2 cellular contexts compared by ENCODE assay signal in the genomic region with DNA sequence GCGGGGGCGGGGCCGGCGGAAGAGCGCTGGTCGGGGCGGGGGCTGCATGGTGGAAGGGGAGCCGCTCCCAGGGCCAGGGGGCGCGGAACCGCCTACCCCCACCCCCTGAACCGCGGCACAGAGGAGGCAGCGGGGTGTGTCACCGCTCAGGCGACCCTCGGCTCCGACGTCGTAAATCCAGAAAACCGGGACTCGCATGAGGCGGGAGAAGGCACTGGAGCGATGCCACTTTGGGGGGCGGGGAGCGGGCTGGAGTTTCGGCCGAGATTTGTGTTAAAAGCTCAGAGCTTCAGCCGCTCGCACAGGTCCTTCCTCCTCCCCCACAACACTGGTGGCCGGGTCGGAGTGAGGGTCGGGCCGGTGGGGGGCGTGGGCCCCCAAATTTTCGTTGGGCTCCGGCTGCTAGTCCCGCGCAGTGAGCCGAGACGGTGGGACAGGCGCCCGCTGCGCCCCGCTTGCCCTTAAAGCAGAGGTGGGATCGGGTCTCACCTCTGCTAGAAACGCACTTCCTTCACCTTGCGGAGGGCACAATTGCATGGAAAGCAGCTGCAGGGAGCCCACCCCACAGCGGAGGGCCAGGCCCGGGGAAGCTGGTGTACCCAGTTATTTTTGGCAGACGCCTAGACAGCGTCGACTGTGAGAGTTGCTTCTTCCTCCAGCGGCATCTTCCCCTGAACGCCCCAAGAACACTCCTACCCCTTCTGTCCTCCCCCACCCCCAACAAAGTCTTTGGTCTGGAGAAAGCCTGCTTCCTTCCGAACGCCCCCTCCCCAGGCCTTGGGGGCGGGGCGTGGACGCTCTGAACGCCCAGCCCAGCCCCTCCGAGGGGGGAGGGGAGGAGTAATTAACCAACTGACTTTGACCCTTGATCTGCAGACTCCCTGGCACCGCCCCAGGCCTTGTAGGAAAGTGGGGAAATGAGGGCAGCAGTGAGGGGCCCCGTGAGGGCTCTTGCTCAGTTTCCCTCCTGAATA.
TF ChIP-seq lines count a peak whose summit lies in the region.

No MANE protein-coding gene starts in this region.

TF ChIP-seq in A549, 52 proteins besides CTCF, POLR2A, EP300 and RAD21:
- TF ChIP-seq, protein P1, sequence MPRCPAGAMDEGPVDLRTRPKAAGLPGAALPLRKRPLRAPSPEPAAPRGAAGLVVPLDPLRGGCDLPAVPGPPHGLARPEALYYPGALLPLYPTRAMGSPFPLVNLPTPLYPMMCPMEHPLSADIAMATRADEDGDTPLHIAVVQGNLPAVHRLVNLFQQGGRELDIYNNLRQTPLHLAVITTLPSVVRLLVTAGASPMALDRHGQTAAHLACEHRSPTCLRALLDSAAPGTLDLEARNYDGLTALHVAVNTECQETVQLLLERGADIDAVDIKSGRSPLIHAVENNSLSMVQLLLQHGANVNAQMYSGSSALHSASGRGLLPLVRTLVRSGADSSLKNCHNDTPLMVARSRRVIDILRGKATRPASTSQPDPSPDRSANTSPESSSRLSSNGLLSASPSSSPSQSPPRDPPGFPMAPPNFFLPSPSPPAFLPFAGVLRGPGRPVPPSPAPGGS (IDR thresholded peaks at IDR 0.05), result no peak
- TF ChIP-seq, protein P2, sequence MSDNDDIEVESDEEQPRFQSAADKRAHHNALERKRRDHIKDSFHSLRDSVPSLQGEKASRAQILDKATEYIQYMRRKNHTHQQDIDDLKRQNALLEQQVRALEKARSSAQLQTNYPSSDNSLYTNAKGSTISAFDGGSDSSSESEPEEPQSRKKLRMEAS (IDR thresholded peaks at IDR 0.05), result 0 out of 2 replicates have a peak, but pooled peaks have one; percentile 2
- TF ChIP-seq ZNF302 (CRISPR knock-in tag; IDR thresholded peaks at IDR 0.05) (no peak), EHF (CRISPR knock-in tag; IDR thresholded peaks at IDR 0.05) (no peak), RFX5 (IDR thresholded peaks at IDR 0.05) (no peak), PHF8 (IDR thresholded peaks at IDR 0.05; ENCODE audit: borderline replicate concordance, low read depth) (no peak), SREBF2 (IDR thresholded peaks at IDR 0.05) (no peak), JUNB (IDR thresholded peaks at IDR 0.05) (no peak)
TF ChIP-seq in A549: peak in this region for 1.

TF ChIP-seq in GM23338, 12 proteins besides CTCF, POLR2A, EP300 and RAD21:
- TF ChIP-seq CREB1 (CRISPR knock-in tag; IDR thresholded peaks at IDR 0.05; ENCODE audit: low read depth) (no peak), JUNB (IDR thresholded peaks at IDR 0.05; ENCODE audit: unreplicated experiment) (no peak), ZNF331 (CRISPR knock-in tag; IDR thresholded peaks at IDR 0.05; ENCODE audit: low read depth) (no peak), POLR2AphosphoS5 (IDR thresholded peaks at IDR 0.05; ENCODE audit: low read depth) (peak; percentile 61), EZH2 (IDR thresholded peaks at IDR 0.05; ENCODE audit: low read depth, unreplicated experiment) (peak; percentile 65)
- TF ChIP-seq, protein P3, sequence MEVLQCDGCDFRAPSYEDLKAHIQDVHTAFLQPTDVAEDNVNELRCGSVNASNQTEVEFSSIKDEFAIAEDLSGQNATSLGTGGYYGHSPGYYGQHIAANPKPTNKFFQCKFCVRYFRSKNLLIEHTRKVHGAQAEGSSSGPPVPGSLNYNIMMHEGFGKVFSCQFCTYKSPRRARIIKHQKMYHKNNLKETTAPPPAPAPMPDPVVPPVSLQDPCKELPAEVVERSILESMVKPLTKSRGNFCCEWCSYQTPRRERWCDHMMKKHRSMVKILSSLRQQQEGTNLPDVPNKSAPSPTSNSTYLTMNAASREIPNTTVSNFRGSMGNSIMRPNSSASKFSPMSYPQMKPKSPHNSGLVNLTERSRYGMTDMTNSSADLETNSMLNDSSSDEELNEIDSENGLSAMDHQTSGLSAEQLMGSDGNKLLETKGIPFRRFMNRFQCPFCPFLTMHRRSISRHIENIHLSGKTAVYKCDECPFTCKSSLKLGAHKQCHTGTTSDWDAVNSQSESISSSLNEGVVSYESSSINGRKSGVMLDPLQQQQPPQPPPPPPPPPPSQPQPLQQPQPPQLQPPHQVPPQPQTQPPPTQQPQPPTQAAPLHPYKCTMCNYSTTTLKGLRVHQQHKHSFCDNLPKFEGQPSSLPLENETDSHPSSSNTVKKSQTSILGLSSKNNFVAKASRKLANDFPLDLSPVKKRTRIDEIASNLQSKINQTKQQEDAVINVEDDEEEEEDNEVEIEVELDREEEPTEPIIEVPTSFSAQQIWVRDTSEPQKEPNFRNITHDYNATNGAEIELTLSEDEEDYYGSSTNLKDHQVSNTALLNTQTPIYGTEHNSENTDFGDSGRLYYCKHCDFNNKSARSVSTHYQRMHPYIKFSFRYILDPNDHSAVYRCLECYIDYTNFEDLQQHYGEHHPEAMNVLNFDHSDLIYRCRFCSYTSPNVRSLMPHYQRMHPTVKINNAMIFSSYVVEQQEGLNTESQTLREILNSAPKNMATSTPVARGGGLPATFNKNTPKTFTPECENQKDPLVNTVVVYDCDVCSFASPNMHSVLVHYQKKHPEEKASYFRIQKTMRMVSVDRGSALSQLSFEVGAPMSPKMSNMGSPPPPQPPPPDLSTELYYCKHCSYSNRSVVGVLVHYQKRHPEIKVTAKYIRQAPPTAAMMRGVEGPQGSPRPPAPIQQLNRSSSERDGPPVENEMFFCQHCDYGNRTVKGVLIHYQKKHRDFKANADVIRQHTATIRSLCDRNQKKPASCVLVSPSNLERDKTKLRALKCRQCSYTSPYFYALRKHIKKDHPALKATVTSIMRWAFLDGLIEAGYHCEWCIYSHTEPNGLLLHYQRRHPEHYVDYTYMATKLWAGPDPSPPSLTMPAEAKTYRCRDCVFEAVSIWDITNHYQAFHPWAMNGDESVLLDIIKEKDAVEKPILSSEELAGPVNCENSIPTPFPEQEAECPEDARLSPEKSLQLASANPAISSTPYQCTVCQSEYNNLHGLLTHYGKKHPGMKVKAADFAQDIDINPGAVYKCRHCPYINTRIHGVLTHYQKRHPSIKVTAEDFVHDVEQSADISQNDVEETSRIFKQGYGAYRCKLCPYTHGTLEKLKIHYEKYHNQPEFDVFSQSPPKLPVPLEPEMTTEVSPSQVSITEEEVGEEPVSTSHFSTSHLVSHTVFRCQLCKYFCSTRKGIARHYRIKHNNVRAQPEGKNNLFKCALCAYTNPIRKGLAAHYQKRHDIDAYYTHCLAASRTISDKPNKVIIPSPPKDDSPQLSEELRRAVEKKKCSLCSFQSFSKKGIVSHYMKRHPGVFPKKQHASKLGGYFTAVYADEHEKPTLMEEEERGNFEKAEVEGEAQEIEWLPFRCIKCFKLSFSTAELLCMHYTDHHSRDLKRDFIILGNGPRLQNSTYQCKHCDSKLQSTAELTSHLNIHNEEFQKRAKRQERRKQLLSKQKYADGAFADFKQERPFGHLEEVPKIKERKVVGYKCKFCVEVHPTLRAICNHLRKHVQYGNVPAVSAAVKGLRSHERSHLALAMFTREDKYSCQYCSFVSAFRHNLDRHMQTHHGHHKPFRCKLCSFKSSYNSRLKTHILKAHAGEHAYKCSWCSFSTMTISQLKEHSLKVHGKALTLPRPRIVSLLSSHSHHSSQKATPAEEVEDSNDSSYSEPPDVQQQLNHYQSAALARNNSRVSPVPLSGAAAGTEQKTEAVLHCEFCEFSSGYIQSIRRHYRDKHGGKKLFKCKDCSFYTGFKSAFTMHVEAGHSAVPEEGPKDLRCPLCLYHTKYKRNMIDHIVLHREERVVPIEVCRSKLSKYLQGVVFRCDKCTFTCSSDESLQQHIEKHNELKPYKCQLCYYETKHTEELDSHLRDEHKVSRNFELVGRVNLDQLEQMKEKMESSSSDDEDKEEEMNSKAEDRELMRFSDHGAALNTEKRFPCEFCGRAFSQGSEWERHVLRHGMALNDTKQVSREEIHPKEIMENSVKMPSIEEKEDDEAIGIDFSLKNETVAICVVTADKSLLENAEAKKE (CRISPR knock-in tag; IDR thresholded peaks at IDR 0.05), result no peak
- TF ChIP-seq, protein P4, sequence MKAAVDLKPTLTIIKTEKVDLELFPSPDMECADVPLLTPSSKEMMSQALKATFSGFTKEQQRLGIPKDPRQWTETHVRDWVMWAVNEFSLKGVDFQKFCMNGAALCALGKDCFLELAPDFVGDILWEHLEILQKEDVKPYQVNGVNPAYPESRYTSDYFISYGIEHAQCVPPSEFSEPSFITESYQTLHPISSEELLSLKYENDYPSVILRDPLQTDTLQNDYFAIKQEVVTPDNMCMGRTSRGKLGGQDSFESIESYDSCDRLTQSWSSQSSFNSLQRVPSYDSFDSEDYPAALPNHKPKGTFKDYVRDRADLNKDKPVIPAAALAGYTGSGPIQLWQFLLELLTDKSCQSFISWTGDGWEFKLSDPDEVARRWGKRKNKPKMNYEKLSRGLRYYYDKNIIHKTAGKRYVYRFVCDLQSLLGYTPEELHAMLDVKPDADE (IDR thresholded peaks at IDR 0.05), result no peak
